In genomic region chr20:63541371-63541770, GRCh38 we compare ENCODE assay signal across 1 cellular context.
TF ChIP-seq lines count a peak whose summit lies in the region.

No MANE protein-coding gene starts in this region.

TF ChIP-seq in HCT116, 20 proteins besides CTCF, POLR2A, EP300 and RAD21:
- TF ChIP-seq CBX3 (IDR thresholded peaks at IDR 0.05; ENCODE audit: low read depth) (no peak), MAX (IDR thresholded peaks at IDR 0.05) (no peak), ATF3 (IDR thresholded peaks at IDR 0.05) (no peak), SRF (IDR thresholded peaks at IDR 0.05; ENCODE audit: low read depth) (no peak), EZH2phosphoT487 (IDR thresholded peaks at IDR 0.05; ENCODE audit: borderline replicate concordance) (no peak), ZFX (IDR thresholded peaks at IDR 0.05) (no peak), ZBTB33 (IDR thresholded peaks at IDR 0.05; ENCODE audit: extremely low read depth, insufficient replicate concordance, low read length) (no peak), EGR1 (IDR thresholded peaks at IDR 0.05; ENCODE audit: low read depth) (no peak), POLR2AphosphoS5 (IDR thresholded peaks at IDR 0.05; ENCODE audit: low read depth, low read length) (no peak), EZH2 (IDR thresholded peaks at IDR 0.05) (no peak), SP1 (IDR thresholded peaks at IDR 0.05; ENCODE audit: low read depth) (no peak), REST (IDR thresholded peaks at IDR 0.05; ENCODE audit: low read depth) (no peak), YY1 (IDR thresholded peaks at IDR 0.05; ENCODE audit: extremely low read depth, insufficient replicate concordance, low read depth, low read length) (no peak), TCF7L2 (IDR thresholded peaks at IDR 0.05; ENCODE audit: borderline replicate concordance, extremely low read depth, insufficient read depth, insufficient read length) (no peak), FOSL1 (IDR thresholded peaks at IDR 0.05; ENCODE audit: low read depth) (no peak), JUND (IDR thresholded peaks at IDR 0.05) (no peak)
